Comparison of ENCODE assay signal across 2 cellular contexts in genomic region chr17:42068979-42069378, GRCh38.
TF ChIP-seq lines count a peak whose summit lies in the region.

No MANE protein-coding gene starts in this region.

TF ChIP-seq in GM23338, 12 proteins besides CTCF, POLR2A, EP300 and RAD21:
- TF ChIP-seq, protein P1, sequence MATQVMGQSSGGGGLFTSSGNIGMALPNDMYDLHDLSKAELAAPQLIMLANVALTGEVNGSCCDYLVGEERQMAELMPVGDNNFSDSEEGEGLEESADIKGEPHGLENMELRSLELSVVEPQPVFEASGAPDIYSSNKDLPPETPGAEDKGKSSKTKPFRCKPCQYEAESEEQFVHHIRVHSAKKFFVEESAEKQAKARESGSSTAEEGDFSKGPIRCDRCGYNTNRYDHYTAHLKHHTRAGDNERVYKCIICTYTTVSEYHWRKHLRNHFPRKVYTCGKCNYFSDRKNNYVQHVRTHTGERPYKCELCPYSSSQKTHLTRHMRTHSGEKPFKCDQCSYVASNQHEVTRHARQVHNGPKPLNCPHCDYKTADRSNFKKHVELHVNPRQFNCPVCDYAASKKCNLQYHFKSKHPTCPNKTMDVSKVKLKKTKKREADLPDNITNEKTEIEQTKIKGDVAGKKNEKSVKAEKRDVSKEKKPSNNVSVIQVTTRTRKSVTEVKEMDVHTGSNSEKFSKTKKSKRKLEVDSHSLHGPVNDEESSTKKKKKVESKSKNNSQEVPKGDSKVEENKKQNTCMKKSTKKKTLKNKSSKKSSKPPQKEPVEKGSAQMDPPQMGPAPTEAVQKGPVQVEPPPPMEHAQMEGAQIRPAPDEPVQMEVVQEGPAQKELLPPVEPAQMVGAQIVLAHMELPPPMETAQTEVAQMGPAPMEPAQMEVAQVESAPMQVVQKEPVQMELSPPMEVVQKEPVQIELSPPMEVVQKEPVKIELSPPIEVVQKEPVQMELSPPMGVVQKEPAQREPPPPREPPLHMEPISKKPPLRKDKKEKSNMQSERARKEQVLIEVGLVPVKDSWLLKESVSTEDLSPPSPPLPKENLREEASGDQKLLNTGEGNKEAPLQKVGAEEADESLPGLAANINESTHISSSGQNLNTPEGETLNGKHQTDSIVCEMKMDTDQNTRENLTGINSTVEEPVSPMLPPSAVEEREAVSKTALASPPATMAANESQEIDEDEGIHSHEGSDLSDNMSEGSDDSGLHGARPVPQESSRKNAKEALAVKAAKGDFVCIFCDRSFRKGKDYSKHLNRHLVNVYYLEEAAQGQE (IDR thresholded peaks at IDR 0.05; ENCODE audit: unreplicated experiment): no peak
- TF ChIP-seq NANOG (IDR thresholded peaks at IDR 0.05; ENCODE audit: borderline replicate concordance): no peak
- no peak for TF ChIP-seq EZH2 (IDR thresholded peaks at IDR 0.05; ENCODE audit: low read depth, unreplicated experiment)
- TF ChIP-seq ETS1 (IDR thresholded peaks at IDR 0.05): no peak
- no peak for TF ChIP-seq POLR2AphosphoS5 (IDR thresholded peaks at IDR 0.05; ENCODE audit: low read depth)
- no peak for TF ChIP-seq ZNF114 (CRISPR knock-in tag; IDR thresholded peaks at IDR 0.05)
- TF ChIP-seq JUNB (IDR thresholded peaks at IDR 0.05; ENCODE audit: unreplicated experiment): no peak
- TF ChIP-seq EZH2phosphoT487 (IDR thresholded peaks at IDR 0.05; ENCODE audit: unreplicated experiment): no peak
- no peak for TF ChIP-seq ZNF331 (CRISPR knock-in tag; IDR thresholded peaks at IDR 0.05; ENCODE audit: low read depth)
- TF ChIP-seq STAT1 (IDR thresholded peaks at IDR 0.05; ENCODE audit: unreplicated experiment): no peak
- TF ChIP-seq, protein P2, sequence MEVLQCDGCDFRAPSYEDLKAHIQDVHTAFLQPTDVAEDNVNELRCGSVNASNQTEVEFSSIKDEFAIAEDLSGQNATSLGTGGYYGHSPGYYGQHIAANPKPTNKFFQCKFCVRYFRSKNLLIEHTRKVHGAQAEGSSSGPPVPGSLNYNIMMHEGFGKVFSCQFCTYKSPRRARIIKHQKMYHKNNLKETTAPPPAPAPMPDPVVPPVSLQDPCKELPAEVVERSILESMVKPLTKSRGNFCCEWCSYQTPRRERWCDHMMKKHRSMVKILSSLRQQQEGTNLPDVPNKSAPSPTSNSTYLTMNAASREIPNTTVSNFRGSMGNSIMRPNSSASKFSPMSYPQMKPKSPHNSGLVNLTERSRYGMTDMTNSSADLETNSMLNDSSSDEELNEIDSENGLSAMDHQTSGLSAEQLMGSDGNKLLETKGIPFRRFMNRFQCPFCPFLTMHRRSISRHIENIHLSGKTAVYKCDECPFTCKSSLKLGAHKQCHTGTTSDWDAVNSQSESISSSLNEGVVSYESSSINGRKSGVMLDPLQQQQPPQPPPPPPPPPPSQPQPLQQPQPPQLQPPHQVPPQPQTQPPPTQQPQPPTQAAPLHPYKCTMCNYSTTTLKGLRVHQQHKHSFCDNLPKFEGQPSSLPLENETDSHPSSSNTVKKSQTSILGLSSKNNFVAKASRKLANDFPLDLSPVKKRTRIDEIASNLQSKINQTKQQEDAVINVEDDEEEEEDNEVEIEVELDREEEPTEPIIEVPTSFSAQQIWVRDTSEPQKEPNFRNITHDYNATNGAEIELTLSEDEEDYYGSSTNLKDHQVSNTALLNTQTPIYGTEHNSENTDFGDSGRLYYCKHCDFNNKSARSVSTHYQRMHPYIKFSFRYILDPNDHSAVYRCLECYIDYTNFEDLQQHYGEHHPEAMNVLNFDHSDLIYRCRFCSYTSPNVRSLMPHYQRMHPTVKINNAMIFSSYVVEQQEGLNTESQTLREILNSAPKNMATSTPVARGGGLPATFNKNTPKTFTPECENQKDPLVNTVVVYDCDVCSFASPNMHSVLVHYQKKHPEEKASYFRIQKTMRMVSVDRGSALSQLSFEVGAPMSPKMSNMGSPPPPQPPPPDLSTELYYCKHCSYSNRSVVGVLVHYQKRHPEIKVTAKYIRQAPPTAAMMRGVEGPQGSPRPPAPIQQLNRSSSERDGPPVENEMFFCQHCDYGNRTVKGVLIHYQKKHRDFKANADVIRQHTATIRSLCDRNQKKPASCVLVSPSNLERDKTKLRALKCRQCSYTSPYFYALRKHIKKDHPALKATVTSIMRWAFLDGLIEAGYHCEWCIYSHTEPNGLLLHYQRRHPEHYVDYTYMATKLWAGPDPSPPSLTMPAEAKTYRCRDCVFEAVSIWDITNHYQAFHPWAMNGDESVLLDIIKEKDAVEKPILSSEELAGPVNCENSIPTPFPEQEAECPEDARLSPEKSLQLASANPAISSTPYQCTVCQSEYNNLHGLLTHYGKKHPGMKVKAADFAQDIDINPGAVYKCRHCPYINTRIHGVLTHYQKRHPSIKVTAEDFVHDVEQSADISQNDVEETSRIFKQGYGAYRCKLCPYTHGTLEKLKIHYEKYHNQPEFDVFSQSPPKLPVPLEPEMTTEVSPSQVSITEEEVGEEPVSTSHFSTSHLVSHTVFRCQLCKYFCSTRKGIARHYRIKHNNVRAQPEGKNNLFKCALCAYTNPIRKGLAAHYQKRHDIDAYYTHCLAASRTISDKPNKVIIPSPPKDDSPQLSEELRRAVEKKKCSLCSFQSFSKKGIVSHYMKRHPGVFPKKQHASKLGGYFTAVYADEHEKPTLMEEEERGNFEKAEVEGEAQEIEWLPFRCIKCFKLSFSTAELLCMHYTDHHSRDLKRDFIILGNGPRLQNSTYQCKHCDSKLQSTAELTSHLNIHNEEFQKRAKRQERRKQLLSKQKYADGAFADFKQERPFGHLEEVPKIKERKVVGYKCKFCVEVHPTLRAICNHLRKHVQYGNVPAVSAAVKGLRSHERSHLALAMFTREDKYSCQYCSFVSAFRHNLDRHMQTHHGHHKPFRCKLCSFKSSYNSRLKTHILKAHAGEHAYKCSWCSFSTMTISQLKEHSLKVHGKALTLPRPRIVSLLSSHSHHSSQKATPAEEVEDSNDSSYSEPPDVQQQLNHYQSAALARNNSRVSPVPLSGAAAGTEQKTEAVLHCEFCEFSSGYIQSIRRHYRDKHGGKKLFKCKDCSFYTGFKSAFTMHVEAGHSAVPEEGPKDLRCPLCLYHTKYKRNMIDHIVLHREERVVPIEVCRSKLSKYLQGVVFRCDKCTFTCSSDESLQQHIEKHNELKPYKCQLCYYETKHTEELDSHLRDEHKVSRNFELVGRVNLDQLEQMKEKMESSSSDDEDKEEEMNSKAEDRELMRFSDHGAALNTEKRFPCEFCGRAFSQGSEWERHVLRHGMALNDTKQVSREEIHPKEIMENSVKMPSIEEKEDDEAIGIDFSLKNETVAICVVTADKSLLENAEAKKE (CRISPR knock-in tag; IDR thresholded peaks at IDR 0.05): no peak
- TF ChIP-seq CREB1 (CRISPR knock-in tag; IDR thresholded peaks at IDR 0.05; ENCODE audit: low read depth): no peak
TF ChIP-seq in GM23338: peak in this region for 0.

TF ChIP-seq in HCT116, 20 proteins besides CTCF, POLR2A, EP300 and RAD21:
- TF ChIP-seq SIN3A (IDR thresholded peaks at IDR 0.05; ENCODE audit: low read depth): no peak
- no peak for TF ChIP-seq TCF7L2 (IDR thresholded peaks at IDR 0.05; ENCODE audit: borderline replicate concordance, extremely low read depth, insufficient read depth, insufficient read length)
- no peak for TF ChIP-seq CEBPB (IDR thresholded peaks at IDR 0.05; ENCODE audit: low read depth)
